ENCODE assay signal across 26 cellular contexts in genomic region chr16:68296291-68296690, GRCh38. TPM values are rescaled to one million over a fixed set of nuclear protein-coding genes. Genes with fewer than 3 reads are reported as not detected.
A peak's percentile ranks its signal among the peaks of the same experiment; 100 is the strongest.
DNase-seq lines count a peak whose midpoint lies in the region; ATAC-seq, FAIRE-seq and TF ChIP-seq lines count a peak whose summit lies in the region.
"Had no signal": no experiment of that assay in that cellular context is flagged by ENCODE, and none has a peak within 500 bp of the region (broad histone marks: within the 10 kb centered on the region; RNA-seq: fewer than 3 reads in every experiment).

No MANE protein-coding gene starts in this region.

- no peak for FAIRE-seq in urothelium cell line (lab: Jason Lieb, UNC)
- FAIRE-seq: astrocyte, islet of Langerhans, small intestine had no signal

- peak overlapping the region; percentile 71 for H3K27ac Mint-ChIP-seq in activated CD8-positive, alpha-beta T cell treated with anti-CD3 and anti-CD28 coated beads for 36 hours
- no peak overlapping the region for H3K27ac Mint-ChIP-seq in activated CD8-positive, alpha-beta T cell treated with anti-CD3 and anti-CD28 coated beads, Interleukin-2, amount 10 ng/mL, durations not matched to agents 7 days and 5 days
- H3K27ac Mint-ChIP-seq in T-cell = peak overlapping the region; percentile 48 to 75
- peak overlapping the region; percentile 62 for H3K27ac Mint-ChIP-seq in effector memory CD8-positive, alpha-beta T cell

- H3K36me3 ChIP-seq in psoas muscle (ENCODE audit: insufficient read depth in 1 of 2, low read depth in 1 of 2) (peaks cover 9 to 99% of the 10 kb centered on the region in 2 donors), sigmoid colon (peaks cover 4 to 80% (median 43%) of the 10 kb centered on the region in 4 donors)

- H3K27me3 ChIP-seq in psoas muscle (ENCODE audit: insufficient read depth in 3 of 3, low read length in 2 of 3) (no peaks in the 10 kb centered on the region), sigmoid colon (no peaks in the 10 kb centered on the region)
- H3K27me3 ChIP-seq: upper lobe of left lung had no signal

- H3K9me3 ChIP-seq in psoas muscle (no peaks in the 10 kb centered on the region), sigmoid colon (no peaks in the 10 kb centered on the region)
- H3K9me3 ChIP-seq: upper lobe of left lung had no signal

- DNase-seq in activated CD8-positive, alpha-beta T cell treated with anti-CD3 and anti-CD28 coated beads for 36 hours = no peak
- DNase-seq in activated CD8-positive, alpha-beta T cell treated with anti-CD3 and anti-CD28 coated beads, Interleukin-2, amount 10 ng/mL, durations not matched to agents 7 days and 5 days = no peak
- no peak for DNase-seq in T-cell
- DNase-seq in effector memory CD8-positive, alpha-beta T cell = no peak
- no peak for DNase-seq in psoas muscle
- no peak for DNase-seq in urothelium cell line (ENCODE audit: low spot score)
- DNase-seq in HuH-7.5 (ENCODE audit: low spot score) = no peak
- no peak for DNase-seq in sigmoid colon
- DNase-seq: activated CD4-positive, alpha-beta T cell treated with anti-CD3 and anti-CD28 coated beads for 4 hours; activated gamma-delta T cell treated with Interleukin-2 at 50 U/mL for 16 hours; DMS79; foreskin melanocyte; NCI-H1092; NCI-H1930; NCI-H226; NCI-H82; OCI-M1; SHP77; small intestine; stimulated activated CD4-positive, alpha-beta T cell treated with anti-CD3 and anti-CD28 coated beads, Interleukin-4, amount 100 ng/mL, for 1 hour; T-helper 1 cell had no signal

- H3K9me3 Mint-ChIP-seq in activated CD8-positive, alpha-beta T cell treated with anti-CD3 and anti-CD28 coated beads for 36 hours = no peaks in the 10 kb centered on the region
- no peaks in the 10 kb centered on the region for H3K9me3 Mint-ChIP-seq in activated CD8-positive, alpha-beta T cell treated with anti-CD3 and anti-CD28 coated beads, Interleukin-2, amount 10 ng/mL, durations not matched to agents 7 days and 5 days (ENCODE audit: insufficient read depth)
- H3K9me3 Mint-ChIP-seq in T-cell = no peaks in the 10 kb centered on the region
- H3K9me3 Mint-ChIP-seq in effector memory CD8-positive, alpha-beta T cell = no peaks in the 10 kb centered on the region
- H3K9me3 Mint-ChIP-seq: neural crest cell had no signal

- TF ChIP-seq CTCF in activated CD8-positive, alpha-beta T cell treated with anti-CD3 and anti-CD28 coated beads for 36 hours (IDR thresholded peaks at IDR 0.05) = no peak
- TF ChIP-seq CTCF in psoas muscle (IDR thresholded peaks at IDR 0.05) (no peak), sigmoid colon (IDR thresholded peaks at IDR 0.05) (no peak)

- peaks cover 51% of the 10 kb centered on the region for H3K36me3 Mint-ChIP-seq in activated CD8-positive, alpha-beta T cell treated with anti-CD3 and anti-CD28 coated beads for 36 hours (ENCODE audit: low read depth)
- H3K36me3 Mint-ChIP-seq in activated CD8-positive, alpha-beta T cell treated with anti-CD3 and anti-CD28 coated beads, Interleukin-2, amount 10 ng/mL, durations not matched to agents 7 days and 5 days (ENCODE audit: low read depth) = peaks cover 90% of the 10 kb centered on the region
- H3K36me3 Mint-ChIP-seq in T-cell = peaks cover 68% of the 10 kb centered on the region
- H3K36me3 Mint-ChIP-seq in effector memory CD8-positive, alpha-beta T cell (ENCODE audit: insufficient read depth) = peaks cover 84% of the 10 kb centered on the region

- intact Hi-C loops in activated CD8-positive, alpha-beta T cell treated with anti-CD3 and anti-CD28 coated beads for 36 hours (cut with micrococcal nuclease) = no loop called here
- intact Hi-C loops in psoas muscle (cut with DNase I) (loop anchor here in 1 of 2 donors (5.0 kb wide), 1 partner anchor 34 kb away; the partner anchor contains the start of gene SLC7A6), sigmoid colon (cut with DNase I) (no loop called here)

- ATAC-seq in activated CD8-positive, alpha-beta T cell treated with anti-CD3 and anti-CD28 coated beads for 36 hours = no peak
- no peak for ATAC-seq in activated CD8-positive, alpha-beta T cell treated with anti-CD3 and anti-CD28 coated beads, Interleukin-2, amount 10 ng/mL, durations not matched to agents 7 days and 5 days
- no peak for ATAC-seq in T-cell (replicated peaks in 1 of 4)
- ATAC-seq in effector memory CD8-positive, alpha-beta T cell (replicated peaks) = no peak
- no peak for ATAC-seq in psoas muscle

- WGBS in psoas muscle, 3 donors = 64 to 71% (median 68%) methylated on average over 12 of the region's 12 CpGs
- 86 to 88% methylated on average over 12 of the region's 12 CpGs for WGBS in sigmoid colon, 2 donors

- H3K4me1 ChIP-seq in psoas muscle = peaks cover 29% of the 10 kb centered on the region
- peaks cover 0 to 30% (median 17%) of the 10 kb centered on the region in 4 donors for H3K4me1 ChIP-seq in sigmoid colon
- H3K4me1 ChIP-seq: upper lobe of left lung had no signal

- TF ChIP-seq EP300 in sigmoid colon (IDR thresholded peaks at IDR 0.05) = no peak

- TF ChIP-seq POLR2A in sigmoid colon (IDR thresholded peaks at IDR 0.05) = no peak

- CTCF ChIA-PET in activated CD8-positive, alpha-beta T cell treated with anti-CD3 and anti-CD28 coated beads for 36 hours (lab: Charles Lee) = interaction anchor here (1.3 to 18.9 kb wide), 3 partner anchors 12 to 33 kb away, joined by 3 to 260 read pairs (median 5); partner anchors contain the start of gene SLC7A6
- CTCF ChIA-PET in activated CD8-positive, alpha-beta T cell treated with anti-CD3 and anti-CD28 coated beads, Interleukin-2, amount 10 ng/mL, durations not matched to agents 7 days and 5 days (lab: Charles Lee) = interaction anchor here (0.6 to 11.9 kb wide), 3 partner anchors 11 to 34 kb away, joined by 3 to 104 read pairs (median 13); partner anchors contain the start of gene SLC7A6
- CTCF ChIA-PET in T-cell (lab: Charles Lee) = interaction anchor here in 1 of 2 donors (0.7 to 1.3 kb wide), 2 partner anchors 31 to 35 kb away, joined by 3 to 4 read pairs; no protein-coding TSS in a partner anchor

- H3K4me3 Mint-ChIP-seq in activated CD8-positive, alpha-beta T cell treated with anti-CD3 and anti-CD28 coated beads for 36 hours = no peak overlapping the region
- no peak overlapping the region for H3K4me3 Mint-ChIP-seq in activated CD8-positive, alpha-beta T cell treated with anti-CD3 and anti-CD28 coated beads, Interleukin-2, amount 10 ng/mL, durations not matched to agents 7 days and 5 days
- H3K4me3 Mint-ChIP-seq in T-cell = no peak overlapping the region
- no peak overlapping the region for H3K4me3 Mint-ChIP-seq in effector memory CD8-positive, alpha-beta T cell
- H3K4me3 Mint-ChIP-seq: neural crest cell had no signal

- H3K27me3 Mint-ChIP-seq in activated CD8-positive, alpha-beta T cell treated with anti-CD3 and anti-CD28 coated beads for 36 hours = no peaks in the 10 kb centered on the region
- no peaks in the 10 kb centered on the region for H3K27me3 Mint-ChIP-seq in activated CD8-positive, alpha-beta T cell treated with anti-CD3 and anti-CD28 coated beads, Interleukin-2, amount 10 ng/mL, durations not matched to agents 7 days and 5 days (ENCODE audit: low read depth)
- H3K27me3 Mint-ChIP-seq in T-cell = no peaks in the 10 kb centered on the region
- no peaks in the 10 kb centered on the region for H3K27me3 Mint-ChIP-seq in effector memory CD8-positive, alpha-beta T cell
- H3K27me3 Mint-ChIP-seq: progenitor cell of endocrine pancreas had no signal

- peak overlapping the region; percentile 25 for H3K27ac ChIP-seq in psoas muscle
- no peak overlapping the region for H3K27ac ChIP-seq in sigmoid colon
- H3K27ac ChIP-seq: upper lobe of left lung had no signal

- POLR2A ChIA-PET in activated CD8-positive, alpha-beta T cell treated with anti-CD3 and anti-CD28 coated beads for 36 hours (lab: Charles Lee) = interaction anchor here (0.6 to 2.1 kb wide), 4 partner anchors 9 to 44 kb away, joined by 3 to 8 read pairs (median 5); partner anchors contain the start of genes PRMT7 and SLC7A6OS
- POLR2A ChIA-PET in activated CD8-positive, alpha-beta T cell treated with anti-CD3 and anti-CD28 coated beads, Interleukin-2, amount 10 ng/mL, durations not matched to agents 7 days and 5 days (lab: Charles Lee) = interaction anchor here (1.4 kb wide), 1 partner anchor 10 kb away, joined by 4 read pairs; no protein-coding TSS in a partner anchor
- POLR2A ChIA-PET in T-cell (lab: Charles Lee) = interaction anchor here in 1 of 2 donors (0.6 to 1.0 kb wide), 2 partner anchors 9 to 494 kb away, joined by 3 read pairs; no protein-coding TSS in a partner anchor

- H3K4me1 Mint-ChIP-seq in activated CD8-positive, alpha-beta T cell treated with anti-CD3 and anti-CD28 coated beads for 36 hours (ENCODE audit: low read depth) = peaks cover 25% of the 10 kb centered on the region
- H3K4me1 Mint-ChIP-seq in activated CD8-positive, alpha-beta T cell treated with anti-CD3 and anti-CD28 coated beads, Interleukin-2, amount 10 ng/mL, durations not matched to agents 7 days and 5 days (ENCODE audit: low read depth) = peaks cover 26% of the 10 kb centered on the region
- H3K4me1 Mint-ChIP-seq in T-cell = peaks cover 44 to 68% (median 50%) of the 10 kb centered on the region in 3 donors
- peaks cover 18 to 21% of the 10 kb centered on the region in 2 donors for H3K4me1 Mint-ChIP-seq in effector memory CD8-positive, alpha-beta T cell (ENCODE audit: low read depth in 2 of 2)
- H3K4me1 Mint-ChIP-seq: neural crest cell had no signal

- no peak overlapping the region for H3K4me3 ChIP-seq in psoas muscle
- no peak overlapping the region for H3K4me3 ChIP-seq in sigmoid colon
- H3K4me3 ChIP-seq: upper lobe of left lung had no signal

RNA-seq across cellular contexts. Expression of gene SLC7A6OS, which starts 14.5 kb away (rescaled TPM):
- 10 to 100 TPM; 20.2 to 23.1 TPM for total RNA-seq in activated CD8-positive, alpha-beta T cell treated with anti-CD3 and anti-CD28 coated beads for 36 hours
- 10 to 100 TPM; 26.3 to 30.7 TPM for total RNA-seq in activated CD8-positive, alpha-beta T cell treated with anti-CD3 and anti-CD28 coated beads, Interleukin-2, amount 10 ng/mL, durations not matched to agents 7 days and 5 days
- 10 to 100 TPM; 42.5 to 50.3 (median 43.9) TPM for total RNA-seq in T-cell
- total RNA-seq in psoas muscle = 10 to 100 TPM in 2 of 4 donors, 1 to 10 TPM in 2; 7.9 to 12.6 (median 9.9) TPM
- polyA plus RNA-seq in psoas muscle = 10 to 100 TPM in 1 of 3 donors, 1 to 10 TPM in 2; 5.8 to 16.3 (median 9.5) TPM
- 10 to 100 TPM in 3 of 4 donors, 1 to 10 TPM in 1; 9.5 to 20.8 (median 11.8) TPM for total RNA-seq in sigmoid colon
- polyA plus RNA-seq in sigmoid colon = 1 to 10 TPM; 4.8 to 10.0 (median 6.5) TPM

RNA-seq across cellular contexts. Expression of gene PRMT7, which starts 14.5 kb away (rescaled TPM):
- total RNA-seq in activated CD8-positive, alpha-beta T cell treated with anti-CD3 and anti-CD28 coated beads for 36 hours = 10 to 100 TPM; 67.4 to 78.4 TPM
- 10 to 100 TPM; 70.4 to 73.2 TPM for total RNA-seq in activated CD8-positive, alpha-beta T cell treated with anti-CD3 and anti-CD28 coated beads, Interleukin-2, amount 10 ng/mL, durations not matched to agents 7 days and 5 days
- total RNA-seq in T-cell (10 to 100 TPM; 80.1 to 92.4 (median 87.2) TPM), psoas muscle (10 to 100 TPM; 19.9 to 31.4 (median 26.6) TPM), sigmoid colon (10 to 100 TPM; 34.6 to 51.0 (median 45.6) TPM)
- polyA plus RNA-seq in psoas muscle (10 to 100 TPM; 18.9 to 45.1 (median 20.4) TPM), sigmoid colon (10 to 100 TPM; 12.0 to 40.7 (median 19.0) TPM)

RNA-seq across cellular contexts. Expression of gene SLC7A6, which starts 32.0 kb away (rescaled TPM):
- total RNA-seq in activated CD8-positive, alpha-beta T cell treated with anti-CD3 and anti-CD28 coated beads for 36 hours = 10 to 100 TPM; 73.8 to 76.9 TPM
- total RNA-seq in activated CD8-positive, alpha-beta T cell treated with anti-CD3 and anti-CD28 coated beads, Interleukin-2, amount 10 ng/mL, durations not matched to agents 7 days and 5 days = 10 to 100 TPM; 84.1 to 85.0 TPM
- total RNA-seq in T-cell (100 to 1,000 TPM; 146 to 216 (median 185) TPM), psoas muscle (100 to 1,000 TPM in 1 of 4 donors, 10 to 100 TPM in 3; 25.6 to 217 (median 70.5) TPM), sigmoid colon (10 to 100 TPM; 26.8 to 40.7 (median 35.1) TPM)
- polyA plus RNA-seq in psoas muscle (10 to 100 TPM in 2 of 3 donors, 1 to 10 TPM in 1; 9.2 to 55.2 (median 36.4) TPM), sigmoid colon (10 to 100 TPM in 1 of 3 donors, 1 to 10 TPM in 2; 1.8 to 22.5 (median 2.5) TPM)

RNA-seq across cellular contexts. Expression of gene PLA2G15, which starts 51.1 kb away (rescaled TPM):
- total RNA-seq in activated CD8-positive, alpha-beta T cell treated with anti-CD3 and anti-CD28 coated beads for 36 hours = 1 to 10 TPM; 6.7 to 6.8 TPM
- 1 to 10 TPM; 8.6 to 9.4 TPM for total RNA-seq in activated CD8-positive, alpha-beta T cell treated with anti-CD3 and anti-CD28 coated beads, Interleukin-2, amount 10 ng/mL, durations not matched to agents 7 days and 5 days
- total RNA-seq in T-cell (10 to 100 TPM in 4 of 5 donors, 1 to 10 TPM in 1; 8.7 to 16.4 (median 10.9) TPM), psoas muscle (10 to 100 TPM; 28.0 to 65.0 (median 31.0) TPM), sigmoid colon (10 to 100 TPM; 10.2 to 15.7 (median 12.5) TPM)
- polyA plus RNA-seq in psoas muscle (10 to 100 TPM; 13.0 to 31.7 (median 22.6) TPM), sigmoid colon (10 to 100 TPM in 1 of 3 donors, 1 to 10 TPM in 2; 4.2 to 10.1 (median 8.1) TPM)
